ENCODE assay signal across 11 cellular contexts in the genomic region with DNA sequence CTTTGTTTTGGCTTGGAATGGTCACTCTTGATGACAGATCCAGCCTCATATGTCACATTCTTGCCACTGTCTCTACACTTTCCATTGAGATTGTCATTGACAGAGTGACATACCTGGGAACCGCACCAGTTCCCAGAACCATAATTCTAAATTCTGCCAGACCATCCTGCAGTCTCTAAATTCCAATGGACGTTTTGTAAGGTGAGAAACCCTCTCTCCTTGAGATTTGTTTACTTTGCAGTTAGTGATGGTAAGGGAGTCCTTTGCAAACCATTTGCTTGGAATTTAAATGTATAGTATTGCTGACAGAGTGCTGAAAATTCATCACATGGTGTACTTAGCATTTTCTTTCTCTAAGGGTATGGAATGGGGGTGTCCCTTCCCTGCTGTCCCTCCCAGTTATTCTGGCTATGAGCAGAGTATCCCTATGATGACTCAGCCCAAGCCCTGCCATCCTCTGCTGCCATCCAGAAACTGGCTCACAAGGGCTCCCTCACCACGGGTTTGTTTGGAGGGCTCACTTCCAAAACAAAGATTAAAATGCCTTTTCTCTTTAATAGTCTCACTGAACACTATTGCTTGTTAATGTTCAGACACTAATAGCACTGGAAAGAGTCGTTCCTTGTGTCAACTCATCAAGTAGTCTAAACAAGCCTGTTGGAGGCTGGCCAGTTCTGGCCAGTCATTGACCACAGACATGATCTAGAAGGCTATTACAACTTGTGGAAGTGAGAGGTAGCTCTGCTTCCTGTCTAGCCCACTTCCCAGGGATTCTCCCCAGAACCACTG.
DNase-seq lines count a peak whose midpoint lies in the region; ATAC-seq and TF ChIP-seq lines count a peak whose summit lies in the region.
"Had no signal": no experiment of that assay in that cellular context is flagged by ENCODE, and none has a peak within 500 bp of the region (broad histone marks: within the 10 kb centered on the region; RNA-seq: fewer than 3 reads in every experiment).

No MANE protein-coding gene starts in this region.

- no peak for ATAC-seq in GM21528 (IDR thresholded peaks at IDR 0.05; ENCODE audit: low FRiP score, unreplicated experiment)
- no peak for ATAC-seq in GM19324 (IDR thresholded peaks at IDR 0.05; ENCODE audit: low FRiP score, unreplicated experiment)

- H3K36me3 ChIP-seq in osteoblast (ENCODE audit: insufficient read depth, low read length), result no peaks in the 10 kb centered on the region
- no peaks in the 10 kb centered on the region for H3K36me3 ChIP-seq in uterus
- H3K36me3 ChIP-seq: ascending aorta, neutrophil, tibial artery had no signal

- DNase-seq in DMS53 treated with DMSO at 0.1 percent for 48 hours (lab: John Stamatoyannopoulos, UW; ENCODE audit: unreplicated experiment) (peak; percentile 79), OCI-M1 (lab: John Stamatoyannopoulos, UW) (peak; percentile 13), epithelial cell of prostate (ENCODE audit: low read depth, low spot score) (peak; percentile 89), osteoblast (ENCODE audit: insufficient read length, low spot score, missing footprints) (peak; percentile 68), uterus (no peak), HUDEP-2 (lab: John Stamatoyannopoulos, UW; ENCODE audit: unreplicated experiment in 76 of 76) (no peak)

- H3K4me2 ChIP-seq in osteoblast (ENCODE audit: insufficient read depth, low read length), result peak overlapping the region; percentile 37

- H3K9me3 ChIP-seq in osteoblast (ENCODE audit: low read depth, low read length) (no peaks in the 10 kb centered on the region), uterus (no peaks in the 10 kb centered on the region)
- H3K9me3 ChIP-seq: ascending aorta, neutrophil, tibial artery had no signal

- H3K4me3 ChIP-seq in osteoblast (ENCODE audit: insufficient read depth, low read length), result peak overlapping the region; percentile 13
- H3K4me3 ChIP-seq in uterus, result no peak overlapping the region
- H3K4me3 ChIP-seq: ascending aorta, tibial artery had no signal

- TF ChIP-seq POLR2A in uterus (IDR thresholded peaks at IDR 0.05), result no peak

- TF ChIP-seq CTCF in osteoblast (IDR thresholded peaks at IDR 0.05; ENCODE audit: extremely low read depth, low read depth, low read length) (no peak), uterus (IDR thresholded peaks at IDR 0.05) (no peak)

- H3K79me2 ChIP-seq in osteoblast (ENCODE audit: insufficient read depth, low read length), result no peaks in the 10 kb centered on the region

- peaks cover 41% of the 10 kb centered on the region for H3K4me1 ChIP-seq in osteoblast (ENCODE audit: insufficient read depth, low read length)
- no peaks in the 10 kb centered on the region for H3K4me1 ChIP-seq in uterus
- H3K4me1 ChIP-seq: ascending aorta had no signal

- no peaks in the 10 kb centered on the region for H4K20me1 ChIP-seq in osteoblast (ENCODE audit: insufficient read depth, low read length)

- intact Hi-C loops in uterus (cut with DNase I; ENCODE audit: low total_unique reads), result no loop called here

- no peak overlapping the region for H2AFZ ChIP-seq in osteoblast (ENCODE audit: low read length)

- H3K27me3 ChIP-seq in osteoblast (ENCODE audit: insufficient read depth, low read length) (no peaks in the 10 kb centered on the region), uterus (no peaks in the 10 kb centered on the region)
- H3K27me3 ChIP-seq: ascending aorta, tibial artery had no signal

- H3K27ac ChIP-seq in epithelial cell of prostate (peak overlapping the region; percentile 93), osteoblast (ENCODE audit: low read depth, low read length) (peak overlapping the region; percentile 75), uterus (no peak overlapping the region)
- H3K27ac ChIP-seq: ascending aorta, neutrophil, tibial artery had no signal

Comparison
In these comparisons a context has a peak if more than half of its experiments do, and no peak if none do; other contexts are left out.
1. DNase-seq: peak in DMS53 treated with DMSO at 0.1 percent for 48 hours (single experiment), OCI-M1 (single experiment), epithelial cell of prostate (single experiment) and osteoblast (single experiment); none in uterus (0 of 2) and HUDEP-2 (0 of 76).
2. H3K27ac ChIP-seq: peak in epithelial cell of prostate (single experiment) and osteoblast (single experiment); none in uterus (0 of 2).